Comparison of ENCODE assay signal across 27 cellular contexts in genomic region chr7:32191296-32191695, GRCh38.
"Had no signal": no experiment of that assay in that cellular context is flagged by ENCODE, and none has a peak within 500 bp of the region (broad histone marks: within the 10 kb centered on the region; RNA-seq: fewer than 3 reads in every experiment).

No MANE protein-coding gene starts in this region.

- H3K4me1 ChIP-seq: adrenal gland, body of pancreas, esophagus muscularis mucosa had no signal

- DNase-seq: activated CD4-positive, alpha-beta memory T cell treated with anti-CD3 and anti-CD28 coated beads for 36 hours; activated CD4-positive, alpha-beta T cell treated with anti-CD3 and anti-CD28 coated beads for 36 hours; activated CD4-positive, alpha-beta T cell treated with anti-CD3 and anti-CD28 coated beads, Interleukin-2, amount 10 ng/mL, durations not matched to agents 24 days and 14 days; activated CD4-positive, CD25-positive, alpha-beta regulatory T cell; activated CD4-positive, CD25-positive, alpha-beta regulatory T cell treated with anti-CD3 and anti-CD28 coated beads, Interleukin-2, amount 50 U/mL, for 72 hours; activated CD8-positive, alpha-beta memory T cell treated with anti-CD3 and anti-CD28 coated beads, Interleukin-2, amount 10 ng/mL, durations not matched to agents 7 days and 5 days; activated CD8-positive, alpha-beta memory T cell treated with anti-CD3 and anti-CD28 coated beads, Interleukin-2, amount 50 U/mL, for 4 hours; activated CD8-positive, alpha-beta T cell treated with anti-CD3 and anti-CD28 coated beads, Interleukin-2, amount 10 ng/mL, durations not matched to agents 7 days and 5 days; activated effector memory CD4-positive, alpha-beta T cell treated with anti-CD3 and anti-CD28 coated beads, Interleukin-2, amount 50 U/mL, for 16 hours; activated naive CD4-positive, alpha-beta T cell treated with anti-CD3 and anti-CD28 coated beads for 36 hours; activated naive CD8-positive, alpha-beta T cell treated with anti-CD3 and anti-CD28 coated beads for 36 hours; activated naive CD8-positive, alpha-beta T cell treated with anti-CD3 and anti-CD28 coated beads, Interleukin-2, amount 50 U/mL, for 24 hours; activated T-cell treated with anti-CD3 and anti-CD28 coated beads, Interleukin-2, amount 50 U/mL, for 1 hour; activated T-cell treated with anti-CD3 and anti-CD28 coated beads, Interleukin-2, amount 50 U/mL, for 48 hours; adrenal gland; amygdala; aorta; body of pancreas; caudate nucleus; cortex of kidney; dermis blood vessel endothelial cell; effector CD4-positive, alpha-beta T cell; effector memory CD8-positive, alpha-beta T cell; erythroblast; head of caudate nucleus; T-helper 2 cell had no signal

- ATAC-seq: activated CD4-positive, alpha-beta T cell treated with anti-CD3 and anti-CD28 coated beads for 36 hours; activated CD8-positive, alpha-beta memory T cell treated with anti-CD3 and anti-CD28 coated beads, Interleukin-2, amount 10 ng/mL, durations not matched to agents 7 days and 5 days; activated CD8-positive, alpha-beta T cell treated with anti-CD3 and anti-CD28 coated beads, Interleukin-2, amount 10 ng/mL, durations not matched to agents 7 days and 5 days; activated naive CD8-positive, alpha-beta T cell treated with anti-CD3 and anti-CD28 coated beads, Interleukin-2, amount 50 U/mL, for 24 hours; body of pancreas; effector memory CD8-positive, alpha-beta T cell had no signal

- H3K9me3 ChIP-seq: adrenal gland, body of pancreas had no signal

- H3K4me3 ChIP-seq: adrenal gland, body of pancreas, esophagus muscularis mucosa had no signal

- H3K27me3 ChIP-seq: adrenal gland, body of pancreas, esophagus muscularis mucosa had no signal

- H3K27ac ChIP-seq: adrenal gland, body of pancreas, esophagus muscularis mucosa had no signal

- H3K36me3 ChIP-seq: adrenal gland, esophagus muscularis mucosa had no signal
